Comparison of ENCODE assay signal across 22 cellular contexts in the genomic region with DNA sequence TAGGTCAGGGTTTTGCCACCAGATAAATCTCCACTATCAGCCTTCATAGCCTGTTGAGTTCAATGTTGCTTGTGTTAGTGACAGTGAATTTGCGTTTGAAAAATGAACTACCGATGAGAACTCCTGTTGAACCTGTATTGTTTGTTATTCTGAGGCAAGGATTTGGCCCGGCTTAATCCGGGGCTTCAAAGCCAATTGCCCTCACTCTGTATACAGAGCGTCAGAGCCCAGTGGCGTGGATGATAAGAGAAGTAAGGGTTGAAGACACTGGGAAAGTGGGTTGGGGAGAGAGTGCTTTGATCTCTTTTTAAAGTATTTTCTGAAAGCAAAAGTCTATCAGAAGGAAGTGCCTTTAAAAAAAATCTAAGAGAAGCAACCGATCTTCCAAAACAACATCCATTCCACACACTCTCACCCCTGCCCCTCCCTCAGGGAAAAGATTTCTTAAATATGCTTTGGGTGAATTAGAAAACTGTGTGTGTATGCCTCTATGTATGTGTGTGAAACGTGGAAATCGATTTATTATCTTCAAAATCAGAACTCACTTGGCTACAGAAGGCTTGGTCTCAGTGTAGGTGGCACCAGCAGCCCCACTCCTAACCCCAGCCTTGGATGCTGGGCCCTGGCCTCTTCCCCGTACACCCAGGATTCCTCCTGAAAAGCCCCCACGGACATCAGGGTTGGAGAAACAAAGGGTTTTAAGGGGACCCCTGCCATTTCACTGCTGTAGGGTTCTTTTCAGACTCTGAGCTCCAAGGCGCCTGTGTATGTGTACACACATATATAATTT. TPM values are rescaled to one million over a fixed set of nuclear protein-coding genes. Genes with fewer than 3 reads are reported as not detected.
A peak's percentile ranks its signal among the peaks of the same experiment; 100 is the strongest.
DNase-seq lines count a peak whose midpoint lies in the region; ATAC-seq and TF ChIP-seq lines count a peak whose summit lies in the region.
"Had no signal": no experiment of that assay in that cellular context is flagged by ENCODE, and none has a peak within 500 bp of the region (broad histone marks: within the 10 kb centered on the region; RNA-seq: fewer than 3 reads in every experiment).

No MANE protein-coding gene starts in this region.

- H4K20me1 ChIP-seq in OCI-LY3 (ENCODE audit: insufficient read depth, low read length) = no peaks in the 10 kb centered on the region

- DNase-seq in activated CD8-positive, alpha-beta memory T cell treated with anti-CD3 and anti-CD28 coated beads for 24 hours = peak; percentile 47
- DNase-seq in activated CD8-positive, alpha-beta memory T cell treated with anti-CD3 and anti-CD28 coated beads, Interleukin-2, amount 10 ng/mL, durations not matched to agents 7 days and 5 days = no peak
- DNase-seq in sigmoid colon = peak; percentile 38
- DNase-seq in ureter (ENCODE audit: low spot score) = no peak
- no peak for DNase-seq in RPMI8226
- no peak for DNase-seq in NCI-H1436 (lab: John Stamatoyannopoulos, UW)
- DNase-seq: 8988T; activated CD4-positive, alpha-beta T cell treated with anti-CD3 and anti-CD28 coated beads for 4 hours; activated CD8-positive, alpha-beta memory T cell treated with anti-CD3 and anti-CD28 coated beads, Interleukin-2, amount 50 U/mL, for 4 hours; activated naive CD4-positive, alpha-beta T cell treated with anti-CD3 and anti-CD28 coated beads for 36 hours; cerebellar nuclear complex; gastrocnemius medialis; NCI-H1417 treated with DMSO at 0.1 percent for 48 hours; psoas muscle; stimulated activated CD4-positive, alpha-beta T cell treated with anti-CD3 and anti-CD28 coated beads, Interleukin-4, amount 100 ng/mL, for 4 hours; stomach; trophoblast cell had no signal

- intact Hi-C loops in sigmoid colon (cut with DNase I) = no loop called here

- no peaks in the 10 kb centered on the region for H3K27me3 ChIP-seq in OCI-LY3 (ENCODE audit: low read depth, low read length)
- peaks cover 100% of the 10 kb centered on the region for H3K27me3 ChIP-seq in iPS-15b (ENCODE audit: control insufficient read depth, insufficient read depth, low read length)
- H3K27me3 ChIP-seq in sigmoid colon = peaks cover 39 to 82% (median 69%) of the 10 kb centered on the region in 3 donors

- no peaks in the 10 kb centered on the region for H3K79me2 ChIP-seq in OCI-LY3 (ENCODE audit: low read length)

- CTCF ChIA-PET in activated CD8-positive, alpha-beta memory T cell treated with anti-CD3 and anti-CD28 coated beads, Interleukin-2, amount 10 ng/mL, durations not matched to agents 7 days and 5 days (lab: Charles Lee) = interaction anchor here (0.9 to 1.6 kb wide), 2 partner anchors 11 to 52 kb away, joined by 3 to 5 read pairs; no protein-coding TSS in a partner anchor

- peaks cover 1% of the 10 kb centered on the region for H3K36me3 Mint-ChIP-seq in activated CD8-positive, alpha-beta memory T cell treated with anti-CD3 and anti-CD28 coated beads, Interleukin-2, amount 10 ng/mL, durations not matched to agents 7 days and 5 days

- no peak overlapping the region for H3K4me3 Mint-ChIP-seq in activated CD8-positive, alpha-beta memory T cell treated with anti-CD3 and anti-CD28 coated beads, Interleukin-2, amount 10 ng/mL, durations not matched to agents 7 days and 5 days

- H3K27ac ChIP-seq in OCI-LY3 (ENCODE audit: low read length) (no peak overlapping the region), sigmoid colon (no peak overlapping the region)
- H3K27ac ChIP-seq: gastrocnemius medialis, psoas muscle, stomach had no signal

- TF ChIP-seq POLR2A in sigmoid colon (IDR thresholded peaks at IDR 0.05) = no peak

- peaks cover 78% of the 10 kb centered on the region for H3K27me3 Mint-ChIP-seq in activated CD8-positive, alpha-beta memory T cell treated with anti-CD3 and anti-CD28 coated beads, Interleukin-2, amount 10 ng/mL, durations not matched to agents 7 days and 5 days

- H3K36me3 ChIP-seq in OCI-LY3 (replicated peaks; ENCODE audit: low read depth, low read length) (no peaks in the 10 kb centered on the region), iPS-15b (ENCODE audit: control insufficient read depth, insufficient read depth, low read length) (no peaks in the 10 kb centered on the region), sigmoid colon (no peaks in the 10 kb centered on the region)
- H3K36me3 ChIP-seq: gastrocnemius medialis, stomach had no signal

- H3K9me3 ChIP-seq in OCI-LY3 (ENCODE audit: insufficient read depth, low read length) (no peaks in the 10 kb centered on the region), iPS-15b (ENCODE audit: control insufficient read depth, insufficient read depth, low read length) (no peaks in the 10 kb centered on the region), sigmoid colon (no peaks in the 10 kb centered on the region)
- H3K9me3 ChIP-seq: gastrocnemius medialis, psoas muscle, stomach had no signal

- no peak overlapping the region for H3K9ac ChIP-seq in OCI-LY3 (ENCODE audit: low read length)
- H3K9ac ChIP-seq in iPS-15b (ENCODE audit: low read depth, low read length) = no peak overlapping the region

- ATAC-seq in activated CD8-positive, alpha-beta memory T cell treated with anti-CD3 and anti-CD28 coated beads, Interleukin-2, amount 10 ng/mL, durations not matched to agents 7 days and 5 days = no peak
- ATAC-seq: gastrocnemius medialis, psoas muscle had no signal

- TF ChIP-seq CTCF in OCI-LY3 (IDR thresholded peaks at IDR 0.05; ENCODE audit: low read depth, low read length) (no peak), sigmoid colon (IDR thresholded peaks at IDR 0.05) (no peak)

- WGBS in sigmoid colon, 2 donors = 10 to 15% methylated on average over 12 of the region's 12 CpGs

- no peak for TF ChIP-seq EP300 in sigmoid colon (IDR thresholded peaks at IDR 0.05)

- H3K27ac Mint-ChIP-seq in activated CD8-positive, alpha-beta memory T cell treated with anti-CD3 and anti-CD28 coated beads, Interleukin-2, amount 10 ng/mL, durations not matched to agents 7 days and 5 days = no peak overlapping the region
- H3K27ac Mint-ChIP-seq: activated naive CD4-positive, alpha-beta T cell treated with anti-CD3 and anti-CD28 coated beads for 36 hours had no signal

- H3K9me3 Mint-ChIP-seq in activated CD8-positive, alpha-beta memory T cell treated with anti-CD3 and anti-CD28 coated beads, Interleukin-2, amount 10 ng/mL, durations not matched to agents 7 days and 5 days (ENCODE audit: low read depth) = no peaks in the 10 kb centered on the region
- H3K9me3 Mint-ChIP-seq: activated naive CD4-positive, alpha-beta T cell treated with anti-CD3 and anti-CD28 coated beads for 36 hours had no signal

- peaks cover 12% of the 10 kb centered on the region for H3K4me1 Mint-ChIP-seq in activated CD8-positive, alpha-beta memory T cell treated with anti-CD3 and anti-CD28 coated beads, Interleukin-2, amount 10 ng/mL, durations not matched to agents 7 days and 5 days

- H3K4me2 ChIP-seq in OCI-LY3 (ENCODE audit: low read length) = peak overlapping the region; percentile 74

- H3K4me1 ChIP-seq in OCI-LY3 (ENCODE audit: low read length) (no peaks in the 10 kb centered on the region), iPS-15b (ENCODE audit: control insufficient read depth, insufficient read depth, low read length) (peaks cover 6% of the 10 kb centered on the region), sigmoid colon (peaks cover 0 to 26% (median 16%) of the 10 kb centered on the region in 4 donors)
- H3K4me1 ChIP-seq: gastrocnemius medialis, psoas muscle had no signal

- H3K4me3 ChIP-seq in OCI-LY3 (ENCODE audit: low read length) = no peak overlapping the region
- peak overlapping the region; percentile 31 for H3K4me3 ChIP-seq in iPS-15b (ENCODE audit: low read depth, low read length)
- no peak overlapping the region for H3K4me3 ChIP-seq in sigmoid colon

- no peak overlapping the region for H2AFZ ChIP-seq in OCI-LY3 (ENCODE audit: low read depth, low read length)

RNA-seq across cellular contexts. Expression of a gene that starts 8.8 kb away (rescaled TPM):
- not detected for total RNA-seq in activated CD8-positive, alpha-beta memory T cell treated with anti-CD3 and anti-CD28 coated beads, Interleukin-2, amount 10 ng/mL, durations not matched to agents 7 days and 5 days
- total RNA-seq in sigmoid colon (not detected), ureter (not detected)
- not detected for polyA plus RNA-seq in sigmoid colon
- total RNA-seq: activated naive CD4-positive, alpha-beta T cell treated with anti-CD3 and anti-CD28 coated beads for 36 hours; gastrocnemius medialis; MCF 10A had no signal
- polyA plus RNA-seq: aorta, neural cell, psoas muscle had no signal

Comparison
In these comparisons a context has a peak if more than half of its experiments do, and no peak if none do; other contexts are left out.
1. DNase-seq: peak in activated CD8-positive, alpha-beta memory T cell treated with anti-CD3 and anti-CD28 coated beads for 24 hours (single experiment) and sigmoid colon (single experiment); none in activated CD8-positive, alpha-beta memory T cell treated with anti-CD3 and anti-CD28 coated beads, Interleukin-2, amount 10 ng/mL, durations not matched to agents 7 days and 5 days (single experiment), ureter (single experiment), RPMI8226 (single experiment) and NCI-H1436 (single experiment).